Comparison of ENCODE assay signal across 24 cellular contexts in the genomic region with DNA sequence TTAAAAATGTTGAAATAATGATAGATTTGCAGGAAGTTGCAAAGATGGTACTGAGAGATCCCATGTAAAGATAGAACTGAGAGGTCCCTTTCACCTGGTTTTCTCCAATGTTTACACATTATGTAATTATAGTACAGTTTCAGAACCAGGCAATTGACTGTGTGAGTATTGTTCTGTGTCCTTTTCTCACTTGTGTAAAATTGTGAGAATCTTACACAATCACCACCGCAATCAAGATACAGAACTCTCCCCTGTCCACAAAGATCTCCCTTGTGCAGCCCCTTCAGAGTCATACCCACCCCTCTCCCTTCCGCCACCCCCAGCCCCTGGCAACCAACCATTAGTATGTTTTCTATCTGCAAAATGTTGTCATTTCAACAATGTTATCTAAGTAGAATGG.
"Had no signal": no experiment of that assay in that cellular context is flagged by ENCODE, and none has a peak within 500 bp of the region (broad histone marks: within the 10 kb centered on the region; RNA-seq: fewer than 3 reads in every experiment).

No MANE protein-coding gene starts in this region.

- H3K9me3 ChIP-seq: adrenal gland had no signal

- ATAC-seq: activated CD4-positive, alpha-beta T cell treated with anti-CD3 and anti-CD28 coated beads for 36 hours; activated CD4-positive, CD25-positive, alpha-beta regulatory T cell treated with anti-CD3 and anti-CD28 coated beads, Interleukin-2, amount 50 U/mL, for 24 hours; activated naive CD4-positive, alpha-beta T cell treated with anti-CD3 and anti-CD28 coated beads, Interleukin-2, amount 50 U/mL, for 72 hours; activated T-cell treated with anti-CD3 and anti-CD28 coated beads, Interleukin-2, amount 50 U/mL, for 4 hours; WTC11 had no signal

- H3K27ac ChIP-seq: adrenal gland, SK-N-MC had no signal

- DNase-seq: activated CD4-positive, alpha-beta memory T cell treated with anti-CD3 and anti-CD28 coated beads for 36 hours; activated CD4-positive, alpha-beta T cell treated with anti-CD3 and anti-CD28 coated beads for 36 hours; activated CD4-positive, alpha-beta T cell treated with anti-CD3 and anti-CD28 coated beads, Interleukin-2, amount 10 ng/mL, durations not matched to agents 7 days and 5 days; activated CD8-positive, alpha-beta memory T cell treated with anti-CD3 and anti-CD28 coated beads, Interleukin-2, amount 50 U/mL, for 4 hours; activated gamma-delta T cell treated with Interleukin-2 at 50 U/mL for 16 hours; activated naive CD4-positive, alpha-beta T cell treated with anti-CD3 and anti-CD28 coated beads for 36 hours; activated T-cell treated with anti-CD3 and anti-CD28 coated beads for 4 hours; activated T-cell treated with anti-CD3 and anti-CD28 coated beads, Interleukin-2, amount 50 U/mL, for 4 hours; adrenal gland; caudate nucleus; cerebellar nuclear complex; NCI-H1105; NCI-H1417 treated with DMSO at 0.1 percent for 48 hours; NCI-H1694; NCI-H1930; NCI-H2081 treated with DMSO at 0.1 percent for 48 hours; NCI-H226; NCI-H446 treated with DMSO at 0.1 percent for 48 hours; NCI-H524 treated with DMSO at 0.1 percent for 48 hours; Right ventricle myocardium superior had no signal

- H3K36me3 ChIP-seq: adrenal gland had no signal

- H3K4me3 ChIP-seq: adrenal gland, SK-N-MC had no signal

- H3K27me3 ChIP-seq: adrenal gland had no signal
